Comparison of ENCODE assay signal across 9 cellular contexts in genomic region chr1:25140073-25140797, GRCh38.
DNase-seq lines count a peak whose midpoint lies in the region; ATAC-seq lines count a peak whose summit lies in the region.
"Had no signal": no experiment of that assay in that cellular context is flagged by ENCODE, and none has a peak within 500 bp of the region (broad histone marks: within the 10 kb centered on the region; RNA-seq: fewer than 3 reads in every experiment).

No MANE protein-coding gene starts in this region.

- DNase-seq in SKM-1 (lab: John Stamatoyannopoulos, UW; ENCODE audit: unreplicated experiment) = peak; percentile 83
- DNase-seq in trophoblast cell = peak; percentile 36 to 37
- no peak for DNase-seq in HuH-7 (ENCODE audit: low spot score)
- DNase-seq in 8988T = no peak
- DNase-seq in NCI-H1105 treated with DMSO at 0.1 percent for 48 hours (lab: John Stamatoyannopoulos, UW) = no peak
- DNase-seq: ovary had no signal

- H3K79me1 ChIP-seq in trophoblast cell (ENCODE audit: low read length) = no peaks in the 10 kb centered on the region

- H2BK120ac ChIP-seq in trophoblast cell (ENCODE audit: insufficient read depth, low read length, poor library complexity) = no peak overlapping the region

- H3K4me2 ChIP-seq in trophoblast cell (ENCODE audit: low read length) = no peak overlapping the region

- H3K14ac ChIP-seq in trophoblast cell (ENCODE audit: low read length) = no peak overlapping the region

- H3K18ac ChIP-seq in trophoblast cell (ENCODE audit: low read length) = no peak overlapping the region

- WGBS in trophoblast cell (ENCODE audit: extremely low coverage, insufficient coverage, insufficient read length) = no CpG with 5 or more reads among the region's 15 CpGs

- H3K4me1 ChIP-seq in trophoblast cell (ENCODE audit: control insufficient read depth in 1 of 2, insufficient read depth in 2 of 2, low read length in 2 of 2) = no peaks in the 10 kb centered on the region

- H3K4ac ChIP-seq in trophoblast cell (ENCODE audit: low read depth, low read length) = no peak overlapping the region

- H3K9ac ChIP-seq in trophoblast cell (ENCODE audit: low read length) = no peak overlapping the region

- no peak overlapping the region for H4K91ac ChIP-seq in trophoblast cell (ENCODE audit: low read depth, low read length)

- no peak overlapping the region for H3K23ac ChIP-seq in trophoblast cell (ENCODE audit: low read length)

- no peaks in the 10 kb centered on the region for H3K27me3 ChIP-seq in trophoblast cell (ENCODE audit: insufficient read depth, low read length)
- H3K27me3 ChIP-seq: ovary had no signal

- no peaks in the 10 kb centered on the region for H3K36me3 ChIP-seq in trophoblast cell (ENCODE audit: control insufficient read depth in 1 of 2, insufficient read depth in 2 of 2, low read length in 2 of 2)
- H3K36me3 ChIP-seq: ovary had no signal

- no peaks in the 10 kb centered on the region for H3K79me2 ChIP-seq in trophoblast cell (ENCODE audit: control insufficient read depth, insufficient read depth, low read length, poor library complexity)

- H3K27ac ChIP-seq in trophoblast cell (ENCODE audit: low read depth, low read length) = no peak overlapping the region
- H3K27ac ChIP-seq: ovary had no signal

- H4K12ac ChIP-seq in trophoblast cell (ENCODE audit: low read depth, low read length) = no peak overlapping the region

- peak; percentile 84 for ATAC-seq in GM18870 (IDR thresholded peaks at IDR 0.05; ENCODE audit: unreplicated experiment)
- ATAC-seq in HG02970 (IDR thresholded peaks at IDR 0.05; ENCODE audit: low FRiP score, unreplicated experiment) = peak; percentile 71
- no peak for ATAC-seq in GM19324 (IDR thresholded peaks at IDR 0.05; ENCODE audit: low FRiP score, unreplicated experiment)

- H2AFZ ChIP-seq in trophoblast cell (ENCODE audit: insufficient read depth, low read length, poor library complexity) = no peak overlapping the region

- no peak overlapping the region for H3K4me3 ChIP-seq in trophoblast cell (ENCODE audit: low read depth, low read length)
- H3K4me3 ChIP-seq: ovary had no signal

- no peak overlapping the region for H2BK5ac ChIP-seq in trophoblast cell (ENCODE audit: low read depth, low read length, poor library complexity)

- H2AK5ac ChIP-seq in trophoblast cell (ENCODE audit: low read length) = no peak overlapping the region

- peaks cover 1% of the 10 kb centered on the region for H3K9me3 ChIP-seq in trophoblast cell (ENCODE audit: insufficient read depth, low read depth, low read length)
- H3K9me3 ChIP-seq: ovary had no signal

- H2BK12ac ChIP-seq in trophoblast cell (ENCODE audit: low read length) = no peak overlapping the region

- H4K8ac ChIP-seq in trophoblast cell (ENCODE audit: low read depth, low read length) = no peak overlapping the region

Comparison
In these comparisons a context has a peak if more than half of its experiments do, and no peak if none do; other contexts are left out.
1. DNase-seq: peak in SKM-1 (single experiment) and trophoblast cell (2 of 2); none in HuH-7 (single experiment), 8988T (single experiment) and NCI-H1105 treated with DMSO at 0.1 percent for 48 hours (single experiment).